ENCODE assay signal across 8 cellular contexts in genomic region chr6:32700391-32701040, GRCh38. TPM values are rescaled to one million over a fixed set of nuclear protein-coding genes. Genes with fewer than 3 reads are reported as not detected.
DNase-seq lines count a peak whose midpoint lies in the region; ATAC-seq and TF ChIP-seq lines count a peak whose summit lies in the region.

No MANE protein-coding gene starts in this region.

- H3K36me3 Mint-ChIP-seq in naive thymus-derived CD8-positive, alpha-beta T cell: no peaks in the 10 kb centered on the region

- peak; percentile 67 to 70 for ATAC-seq in naive thymus-derived CD8-positive, alpha-beta T cell
- no peak for ATAC-seq in HG03354 (IDR thresholded peaks at IDR 0.05; ENCODE audit: poor library complexity, severe bottlenecking, unreplicated experiment)
- no peak for ATAC-seq in HG03439 (IDR thresholded peaks at IDR 0.05; ENCODE audit: unreplicated experiment)

- TF ChIP-seq CTCF in VCaP (conservative IDR thresholded peaks at IDR 0.05): peak; percentile 76

- peak overlapping the region in 3 of 10 donors; percentile 19 to 41 (median 26) for H3K4me3 Mint-ChIP-seq in naive thymus-derived CD8-positive, alpha-beta T cell

- POLR2A ChIA-PET in naive thymus-derived CD8-positive, alpha-beta T cell (lab: Charles Lee): interaction anchor here (0.9 to 1.3 kb wide), 2 partner anchors 96 to 287 kb away, joined by 3 to 4 read pairs; no protein-coding TSS in a partner anchor

- H3K27ac Mint-ChIP-seq in naive thymus-derived CD8-positive, alpha-beta T cell: no peak overlapping the region

- peaks cover 0 to 8% (median 4%) of the 10 kb centered on the region in 4 donors for H3K4me1 Mint-ChIP-seq in naive thymus-derived CD8-positive, alpha-beta T cell

- H3K27me3 Mint-ChIP-seq in naive thymus-derived CD8-positive, alpha-beta T cell: peaks cover 17 to 55% (median 35%) of the 10 kb centered on the region in 5 donors

- peak; percentile 40 for DNase-seq in A172 (ENCODE audit: low spot score)
- peak; percentile 9 for DNase-seq in GDM1 (lab: John Stamatoyannopoulos, UW)
- peak; percentile 2 for DNase-seq in NCI-H2107 (lab: John Stamatoyannopoulos, UW)
- peak; percentile 51 for DNase-seq in fibroblast of gingiva (ENCODE audit: low read depth)
- peak in 9 of 10 donors; percentile 10 to 63 (median 33) for DNase-seq in naive thymus-derived CD8-positive, alpha-beta T cell

- peaks cover 0 to 3% (median 0%) of the 10 kb centered on the region in 9 donors for H3K9me3 Mint-ChIP-seq in naive thymus-derived CD8-positive, alpha-beta T cell

- peak overlapping the region; percentile 69 for H3K27ac ChIP-seq in VCaP

RNA-seq across cellular contexts. Expression of gene HLA-DQB1, which starts 34.1 kb away (rescaled TPM):
- total RNA-seq in A172 (2014; rRNA removed; shearing (Covaris generic)): not detected in 2 replicates
- total RNA-seq in naive thymus-derived CD8-positive, alpha-beta T cell: 10 to 100 TPM; 13.6 to 17.0 TPM
- 10 to 100 TPM in 1 of 3 donors, 1 to 10 TPM in 2; 1.4 to 22.9 (median 5.9) TPM for polyA plus RNA-seq in naive thymus-derived CD8-positive, alpha-beta T cell

RNA-seq across cellular contexts. Expression of gene HLA-DQA2, which starts 40.7 kb away (rescaled TPM):
- total RNA-seq in A172 (2014; rRNA removed; shearing (Covaris generic)): not detected in 2 replicates
- total RNA-seq in naive thymus-derived CD8-positive, alpha-beta T cell: 1 to 10 TPM; 1.1 to 1.6 TPM
- 1 to 10 TPM in 1 of 3 donors, not detected in 2; 2.8 TPM for polyA plus RNA-seq in naive thymus-derived CD8-positive, alpha-beta T cell

Comparison
In these comparisons a context has a peak if more than half of its experiments do, and no peak if none do; other contexts are left out.
1. ATAC-seq: peak in naive thymus-derived CD8-positive, alpha-beta T cell (2 of 2); none in HG03354 (single experiment) and HG03439 (single experiment).
2. RNA of gene HLA-DQB1, which starts 34.1 kb away (total RNA-seq): 13.6 to 17.0 TPM in naive thymus-derived CD8-positive, alpha-beta T cell; not detected in A172; every median in the first group is over 10 times any median in the second.
3. Peak in every context shown above with its lines, with median percentiles within 50 percentile points of each other: DNase-seq.